33 cellular contexts compared by ENCODE assay signal in genomic region chr9:100396769-100397168, GRCh38. TPM values are rescaled to one million over a fixed set of nuclear protein-coding genes. Genes with fewer than 3 reads are reported as not detected.
DNase-seq lines count a peak whose midpoint lies in the region; ATAC-seq, FAIRE-seq and TF ChIP-seq lines count a peak whose summit lies in the region.
"Had no signal": no experiment of that assay in that cellular context is flagged by ENCODE, and none has a peak within 500 bp of the region (broad histone marks: within the 10 kb centered on the region; RNA-seq: fewer than 3 reads in every experiment).

No MANE protein-coding gene starts in this region.

- H3K4me2 ChIP-seq in HepG2 (ENCODE audit: low read depth, low read length) (no peak overlapping the region), A549 (no peak overlapping the region), IMR-90 (ENCODE audit: low read depth, low read length) (no peak overlapping the region), K562 (ENCODE audit: insufficient read depth, low read length) (no peak overlapping the region)
- H3K4me2 ChIP-seq: BLaER1; BLaER1 treated with 17β-estradiol and CSF1 and Interleukin-3, amounts not matched to agents 10 nM and 100 nM had no signal

- POLR2A ChIA-PET in HepG2 (lab: Yijun Ruan, JAX): no interaction called here
- POLR2A ChIA-PET in A549 (lab: Yijun Ruan, JAX): interaction anchor here (0.7 kb wide), 1 partner anchor 15 kb away, joined by 3 read pairs; no protein-coding TSS in a partner anchor
- POLR2A ChIA-PET in IMR-90 (lab: Charles Lee; ENCODE audit: unreplicated experiment): no interaction called here
- POLR2A ChIA-PET in K562 (lab: Yijun Ruan, JAX): no interaction called here

- H3K79me1 ChIP-seq in IMR-90 (ENCODE audit: low read depth in 1 of 2, low read length in 2 of 2): no peaks in the 10 kb centered on the region

- no peaks in the 10 kb centered on the region for H3K9me3 ChIP-seq in HepG2 (ENCODE audit: low read length)
- no peaks in the 10 kb centered on the region for H3K9me3 ChIP-seq in right lobe of liver
- H3K9me3 ChIP-seq in A549: no peaks in the 10 kb centered on the region
- H3K9me3 ChIP-seq in IMR-90 (ENCODE audit: control insufficient read depth, insufficient read depth, low read length): no peaks in the 10 kb centered on the region
- H3K9me3 ChIP-seq in K562 (replicated peaks; ENCODE audit: control insufficient read depth, insufficient read depth, low read depth, low read length): no peaks in the 10 kb centered on the region
- H3K9me3 ChIP-seq: BE2C, Caco-2 had no signal

- H3K4me1 ChIP-seq in HepG2 (ENCODE audit: insufficient read depth, low read length): no peaks in the 10 kb centered on the region
- H3K4me1 ChIP-seq in right lobe of liver: no peaks in the 10 kb centered on the region
- H3K4me1 ChIP-seq in A549: no peaks in the 10 kb centered on the region; the same call in 2 of the 3 replicates
- H3K4me1 ChIP-seq in IMR-90 (ENCODE audit: control insufficient read depth, insufficient read depth, low read length): peaks cover 5% of the 10 kb centered on the region
- peaks cover 0 to 4% of the 10 kb centered on the region in 2 experiments; a peak in 1 of 5 replicates for H3K4me1 ChIP-seq in K562 (replicated peaks in 1 of 2; ENCODE audit: control insufficient read depth in 2 of 2, insufficient read depth in 2 of 2, low read length in 2 of 2)
- H3K4me1 ChIP-seq: BE2C, BLaER1, Caco-2 had no signal

- H4K8ac ChIP-seq in IMR-90 (ENCODE audit: low read depth in 2 of 2, low read length in 2 of 2): no peak overlapping the region

- ATAC-seq in HepG2: no peak
- ATAC-seq in right lobe of liver: no peak
- no peak for ATAC-seq in A549
- ATAC-seq in IMR-90 (ENCODE audit: low read depth): no peak
- ATAC-seq in K562: no peak
- no peak for ATAC-seq in GM19463 (IDR thresholded peaks at IDR 0.05; ENCODE audit: unreplicated experiment)
- ATAC-seq: CD8-positive, alpha-beta T cell had no signal

- H3K23ac ChIP-seq in IMR-90 (ENCODE audit: low read depth, low read length): no peak overlapping the region

- TF ChIP-seq RAD21 in HepG2 (CRISPR knock-in tag; IDR thresholded peaks at IDR 0.05) (no peak), A549 (conservative IDR thresholded peaks at IDR 0.05 in 1 of 2, IDR thresholded peaks at IDR 0.05 in 1 of 2) (no peak), IMR-90 (IDR thresholded peaks at IDR 0.05; ENCODE audit: low read length) (no peak), K562 (CRISPR knock-in tag; conservative IDR thresholded peaks at IDR 0.05 in 1 of 2, IDR thresholded peaks at IDR 0.05 in 1 of 2) (no peak)

- TF ChIP-seq EP300 in HepG2 (IDR thresholded peaks at IDR 0.05; ENCODE audit: low read depth in 2 of 2, low read length in 2 of 2): no peak
- no peak for TF ChIP-seq EP300 in HepG2 (CRISPR knock-in tag; IDR thresholded peaks at IDR 0.05; ENCODE audit: borderline replicate concordance)
- no peak for TF ChIP-seq EP300 in A549 (IDR thresholded peaks at IDR 0.05)
- TF ChIP-seq EP300 in K562 (IDR thresholded peaks at IDR 0.05; ENCODE audit: low read length): no peak

- CTCF ChIA-PET in HepG2 (lab: Yijun Ruan, JAX; ENCODE audit: low intra/inter-chr PET ratio, low total read pairs) (no interaction called here), A549 (lab: Yijun Ruan, JAX) (interaction anchor here (1.0 to 1.1 kb wide), 2 partner anchors 30 to 40 kb away, joined by 3 read pairs; partner anchors contain the start of gene MSANTD3), IMR-90 (lab: Yijun Ruan, JAX) (no interaction called here), K562 (lab: Yijun Ruan, JAX; ENCODE audit: low intra/inter-chr PET ratio) (no interaction called here)

- DNase-seq in HepG2 (ENCODE audit: low spot score) (no peak), right lobe of liver (no peak), A549 (ENCODE audit: low read depth in 1 of 2, low spot score in 1 of 2) (no peak), IMR-90 (no peak), K562 (ENCODE audit: extremely low read depth in 1 of 4, low spot score in 3 of 4) (no peak), posterior vena cava (ENCODE audit: low spot score) (no peak), hypothalamus (lab: John Stamatoyannopoulos, UW) (no peak)
- DNase-seq: 8988T; ACHN; AML-193; BE2C; C1 segment of cervical spinal cord; Caco-2; Calu3; CD4-positive, alpha-beta memory T cell; CD4-positive, alpha-beta T cell; CD4-positive, CD25-positive, alpha-beta regulatory T cell; CD8-positive, alpha-beta memory T cell; CD8-positive, alpha-beta T cell; COR-L47; DMS 273 treated with DMSO at 0.1 percent for 48 hours; DMS153; DMS53; DMS79; DMS79 treated with DMSO at 0.1 percent for 48 hours; DND-41; EL had no signal

- no peak overlapping the region for H3K4ac ChIP-seq in IMR-90 (ENCODE audit: low read depth, low read length)

- no peaks in the 10 kb centered on the region for H3K36me3 ChIP-seq in HepG2 (replicated peaks in 1 of 2; ENCODE audit: control insufficient read depth in 1 of 2, insufficient read depth in 2 of 2, low read length in 2 of 2)
- no peaks in the 10 kb centered on the region for H3K36me3 ChIP-seq in right lobe of liver
- no peaks in the 10 kb centered on the region for H3K36me3 ChIP-seq in IMR-90 (ENCODE audit: control insufficient read depth, insufficient read depth, low read length)
- no peaks in the 10 kb centered on the region for H3K36me3 ChIP-seq in K562 (ENCODE audit: control insufficient read depth, insufficient read depth, low read length)
- H3K36me3 ChIP-seq: BE2C had no signal

- no peak overlapping the region for H2AK5ac ChIP-seq in IMR-90 (ENCODE audit: low read depth, low read length)

- H3K18ac ChIP-seq in IMR-90 (ENCODE audit: low read depth, low read length): no peak overlapping the region

- H3K9ac ChIP-seq in HepG2 (ENCODE audit: insufficient read depth, low read depth, low read length): no peak overlapping the region
- no peak overlapping the region for H3K9ac ChIP-seq in IMR-90 (ENCODE audit: low read depth, low read length)
- no peak overlapping the region for H3K9ac ChIP-seq in K562 (ENCODE audit: insufficient read depth in 1 of 2, low read depth in 2 of 2, low read length in 2 of 2)
- H3K9ac ChIP-seq: BLaER1; BLaER1 treated with 17β-estradiol and CSF1 and Interleukin-3, amounts not matched to agents 10 nM and 100 nM had no signal

- no peak overlapping the region for H3K4me3 ChIP-seq in HepG2 (replicated peaks in 1 of 3; ENCODE audit: insufficient read depth in 1 of 3, low read depth in 2 of 3, low read length in 3 of 3)
- no peak overlapping the region for H3K4me3 ChIP-seq in right lobe of liver
- no peak overlapping the region for H3K4me3 ChIP-seq in A549
- H3K4me3 ChIP-seq in IMR-90 (ENCODE audit: insufficient read depth, low read depth, low read length): no peak overlapping the region
- no peak overlapping the region for H3K4me3 ChIP-seq in K562
- H3K4me3 ChIP-seq: BLaER1; BLaER1 treated with 17β-estradiol and CSF1 and Interleukin-3, amounts not matched to agents 10 nM and 100 nM had no signal

- H3K9me1 ChIP-seq in IMR-90 (ENCODE audit: insufficient read depth, low read length) (no peaks in the 10 kb centered on the region), K562 (ENCODE audit: control insufficient read depth, insufficient read depth, low read length) (no peaks in the 10 kb centered on the region)

- H3K14ac ChIP-seq in IMR-90 (replicated peaks; ENCODE audit: low read depth, low read length): no peak overlapping the region

- H4K91ac ChIP-seq in IMR-90 (ENCODE audit: insufficient read depth, low read depth, low read length): no peak overlapping the region

- no peaks in the 10 kb centered on the region; a peak in 1 of 5 replicates for H3K27me3 ChIP-seq in HepG2 (ENCODE audit: control insufficient read depth in 1 of 2, insufficient read depth in 2 of 2, low read length in 2 of 2)
- H3K27me3 ChIP-seq in right lobe of liver: no peaks in the 10 kb centered on the region
- no peaks in the 10 kb centered on the region for H3K27me3 ChIP-seq in IMR-90 (ENCODE audit: control insufficient read depth, insufficient read depth, low read length)
- H3K27me3 ChIP-seq in K562 (ENCODE audit: control insufficient read depth in 2 of 2, insufficient read depth in 2 of 2, low read length in 2 of 2): no peaks in the 10 kb centered on the region
- H3K27me3 ChIP-seq: BE2C; BLaER1; BLaER1 treated with 17β-estradiol and CSF1 and Interleukin-3, amounts not matched to agents 10 nM and 100 nM had no signal

- no peak overlapping the region for H2BK15ac ChIP-seq in IMR-90 (ENCODE audit: low read depth, low read length)

- no peak for TF ChIP-seq CTCF in HepG2 (CRISPR knock-in tag; IDR thresholded peaks at IDR 0.05)
- no peak for TF ChIP-seq CTCF in right lobe of liver (IDR thresholded peaks at IDR 0.05)
- no peak for TF ChIP-seq CTCF in A549 (IDR thresholded peaks at IDR 0.05)
- TF ChIP-seq CTCF in IMR-90 (conservative IDR thresholded peaks at IDR 0.05; ENCODE audit: low read depth, low read length): no peak
- no peak for TF ChIP-seq CTCF in K562 (IDR thresholded peaks at IDR 0.05 in 2 of 3, conservative IDR thresholded peaks at IDR 0.05 in 1 of 3; ENCODE audit: insufficient read depth in 2 of 3, low read depth in 1 of 3, low read length in 3 of 3)

- H4K20me1 ChIP-seq in HepG2 (ENCODE audit: insufficient read depth, low read length): no peaks in the 10 kb centered on the region
- H4K20me1 ChIP-seq in IMR-90 (ENCODE audit: insufficient read depth, low read length): no peaks in the 10 kb centered on the region
- H4K20me1 ChIP-seq in K562 (replicated peaks; ENCODE audit: control insufficient read depth, insufficient read depth, low read length): no peaks in the 10 kb centered on the region
- H4K20me1 ChIP-seq: BLaER1; BLaER1 treated with 17β-estradiol and CSF1 and Interleukin-3, amounts not matched to agents 10 nM and 100 nM had no signal

- dilution Hi-C loops in IMR-90 (cut with HindIII; ENCODE audit: low sequenced_read_pairs, unreplicated experiment): no loop called here

- no peak overlapping the region for H2BK120ac ChIP-seq in IMR-90 (ENCODE audit: low read depth, low read length)

- in situ Hi-C loops in HepG2 (cut with HindIII; ENCODE audit: extremely low pct_ligation_motif_present, low pct_unique_long_range_greater_than_20kb) (no loop called here), IMR-90 (cut with MboI; ENCODE audit: low sequenced_read_pairs) (no loop called here), K562 (cut with MboI) (no loop called here)

- no peak overlapping the region for H2AK9ac ChIP-seq in IMR-90 (replicated peaks; ENCODE audit: low read depth, low read length, poor library complexity)

- WGBS in HepG2 (ENCODE audit: low lambda C conversion rate): 88% methylated on average over 9 of the region's 9 CpGs
- 96% methylated on average over 9 of the region's 9 CpGs for WGBS in right lobe of liver (ENCODE audit: insufficient coverage, low coverage, low lambda C conversion rate, missing lambda C conversion rate)
- 92% methylated on average over 9 of the region's 9 CpGs for WGBS in A549 (ENCODE audit: missing lambda C conversion rate)
- no CpG with 5 or more reads among the region's 9 CpGs for WGBS in IMR-90 (ENCODE audit: extremely low coverage in 2 of 2, insufficient read length in 1 of 2), 2 experiments
- 90% methylated on average over 9 of the region's 9 CpGs for WGBS in K562 (ENCODE audit: insufficient coverage, low coverage, missing lambda C conversion rate)

- FAIRE-seq in HepG2 (lab: Jason Lieb, UNC) (no peak), A549 (lab: Jason Lieb, UNC) (no peak), K562 (lab: Jason Lieb, UNC) (no peak)
- FAIRE-seq: D721Med had no signal

- no peak overlapping the region for H2BK20ac ChIP-seq in IMR-90 (ENCODE audit: low read depth, low read length)

- TF ChIP-seq POLR2A in HepG2 (IDR thresholded peaks at IDR 0.05; ENCODE audit: insufficient read depth in 1 of 2, low read depth in 2 of 2, low read length in 2 of 2) (no peak), right lobe of liver (IDR thresholded peaks at IDR 0.05) (no peak), A549 (IDR thresholded peaks at IDR 0.05; ENCODE audit: low read length) (no peak), IMR-90 (IDR thresholded peaks at IDR 0.05; ENCODE audit: low read depth, low read length) (no peak), K562 (conservative IDR thresholded peaks at IDR 0.05) (no peak)

- no peak overlapping the region for H3K27ac ChIP-seq in HepG2 (ENCODE audit: extremely low read length, insufficient read depth, low read length)
- no peak overlapping the region for H3K27ac ChIP-seq in right lobe of liver
- H3K27ac ChIP-seq in A549: no peak overlapping the region
- H3K27ac ChIP-seq in IMR-90 (ENCODE audit: insufficient read depth, low read length): no peak overlapping the region
- H3K27ac ChIP-seq in K562 (ENCODE audit: extremely low read depth, low read depth, low read length): no peak overlapping the region
- H3K27ac ChIP-seq: 22Rv1; BLaER1; BLaER1 treated with 17β-estradiol and CSF1 and Interleukin-3, amounts not matched to agents 10 nM and 100 nM; C4-2B had no signal

- intact Hi-C loops in HepG2 (cut with micrococcal nuclease; ENCODE audit: unreplicated experiment) (no loop called here), right lobe of liver (cut with DNase I) (no loop called here), IMR-90 (cut with micrococcal nuclease) (no loop called here), K562 (cut with micrococcal nuclease) (no loop called here), posterior vena cava (cut with DNase I) (no loop called here)

- no peak overlapping the region for H3K56ac ChIP-seq in IMR-90 (ENCODE audit: extremely low read depth, insufficient read depth, low read length)

- BruUV-seq in HepG2 (replicated peaks; lab: Mats Ljungman, UMichigan) (no TSS peak), IMR-90 (replicated peaks; lab: Mats Ljungman, UMichigan) (no TSS peak), K562 (replicated peaks; lab: Mats Ljungman, UMichigan) (no TSS peak)

- H2AFZ ChIP-seq in HepG2 (ENCODE audit: low read length): no peak overlapping the region
- no peak overlapping the region for H2AFZ ChIP-seq in IMR-90 (replicated peaks; ENCODE audit: low read length, poor library complexity)
- peak overlapping the region; percentile 33; the same call in 1 of the 2 replicates for H2AFZ ChIP-seq in K562 (ENCODE audit: low read depth, low read length)

- H2BK5ac ChIP-seq in IMR-90 (ENCODE audit: low read depth, low read length, poor library complexity, severe bottlenecking): no peak overlapping the region

- H3K79me2 ChIP-seq in HepG2 (ENCODE audit: insufficient read depth, low read length) (no peaks in the 10 kb centered on the region), K562 (ENCODE audit: control insufficient read depth, insufficient read depth, low read length) (no peaks in the 10 kb centered on the region)

- H4K5ac ChIP-seq in IMR-90 (ENCODE audit: low read depth, low read length): no peak overlapping the region

RNA-seq across cellular contexts. Expression of gene MSANTD3, which starts 30.2 kb away (rescaled TPM):
- 19.2 and 19.8 TPM in 2 replicates for total RNA-seq in HepG2 (2016; rRNA removed; fragmentation: Illumina TruSeq; extraction: Trizol)
- 46.9 and 48.3 TPM in 2 replicates for total RNA-seq in HepG2 (2016; cell fraction: cytosol; rRNA removed; fragmentation: Illumina TruSeq; extraction: Trizol; ENCODE audit: low read depth)
- 14.8 and 19.7 TPM in 2 replicates for total RNA-seq in HepG2 (2016; cell fraction: insoluble cytoplasmic fraction; rRNA removed; fragmentation: Illumina TruSeq; extraction: Trizol)
- total RNA-seq in HepG2 (2016; cell fraction: membrane; rRNA removed; fragmentation: Illumina TruSeq; extraction: Trizol): 57.6 and 63.8 TPM in 2 replicates
- 11.9 and 14.4 TPM in 2 replicates for total RNA-seq in HepG2 (2016; cell fraction: nucleus; rRNA removed; fragmentation: Illumina TruSeq; extraction: Trizol)
- 10.1 and 11.3 TPM in 2 replicates for polyA plus RNA-seq in HepG2 (2011; rRNA removed)
- 10.6 and 13.0 TPM in 2 replicates for polyA plus RNA-seq in HepG2 (2011; cell fraction: cytosol; rRNA removed)
- polyA plus RNA-seq in HepG2 (2011; cell fraction: nucleus; rRNA removed): 6.4 and 6.5 TPM in 2 replicates
- polyA plus RNA-seq in HepG2 (2012): 10.6 and 12.3 TPM in 2 replicates
- 72.4 and 72.7 TPM in 2 replicates for polyA plus RNA-seq in HepG2 (2016; cell fraction: cytosol; fragmentation: Illumina TruSeq; extraction: Trizol; ENCODE audit: low read depth)
- polyA plus RNA-seq in HepG2 (2016; cell fraction: insoluble cytoplasmic fraction; fragmentation: Illumina TruSeq; extraction: Trizol; ENCODE audit: low read depth): 20.1 and 23.8 TPM in 2 replicates
- polyA plus RNA-seq in HepG2 (2016; cell fraction: membrane; fragmentation: Illumina TruSeq; extraction: Trizol; ENCODE audit: low read depth): 67.8 and 75.8 TPM in 2 replicates
- 20.9 and 21.6 TPM in 2 replicates for polyA plus RNA-seq in HepG2 (2016; cell fraction: nucleus; fragmentation: Illumina TruSeq; extraction: Trizol; ENCODE audit: insufficient read depth, low read depth)
- polyA minus RNA-seq in HepG2 (2011; rRNA and poly(A)+ RNA removed; ENCODE audit: low replicate concordance): 2.8 and 10.7 TPM in 2 replicates
- 9.2 and 9.4 TPM in 2 replicates for polyA minus RNA-seq in HepG2 (2011; cell fraction: cytosol; rRNA and poly(A)+ RNA removed)
- 15.0 and 15.5 TPM in 2 replicates for polyA minus RNA-seq in HepG2 (2011; cell fraction: nucleus; rRNA and poly(A)+ RNA removed)
- 10 to 100 TPM in 3 of 6 experiments, 1 to 10 TPM in 3; 6.7 to 26.9 (median 15.9) TPM for total RNA-seq in right lobe of liver
- polyA plus RNA-seq in A549 (2011; rRNA removed): 48.3 and 66.7 TPM in 2 replicates
- 46.7 and 47.7 TPM in 2 replicates for polyA plus RNA-seq in A549 (2012; cell fraction: cytosol; rRNA removed)
- 20.2 and 27.2 TPM in 2 replicates for polyA plus RNA-seq in A549 (2012; cell fraction: nucleus; rRNA removed)
- 43.5 to 50.1 TPM (median 43.8 TPM) in 3 replicates for polyA plus RNA-seq in A549 (2017; fragmentation: RNase III; extraction: RNeasy Plus Mini Kit Qiagen cat#74134 plus additional on column Dnase treatment)
- 28.4 and 32.2 TPM in 2 replicates for polyA minus RNA-seq in A549 (2011; rRNA and poly(A)+ RNA removed)
- total RNA-seq in IMR-90 (2012; rRNA removed): 55.9 and 71.1 TPM in 2 replicates
- 45.3 and 45.5 TPM in 2 replicates for polyA plus RNA-seq in IMR-90 (2012; rRNA removed)
- polyA plus RNA-seq in IMR-90 (2012; cell fraction: cytosol; rRNA removed): 34.1 and 68.2 TPM in 2 replicates
- polyA plus RNA-seq in IMR-90 (2012; cell fraction: nucleus; rRNA removed; ENCODE audit: low replicate concordance): 13.4 and 55.4 TPM in 2 replicates
- total RNA-seq in K562 (2011; cell fraction: chromatin; rRNA removed; ENCODE audit: low replicate concordance): 13.3 and 20.3 TPM in 2 replicates
- total RNA-seq in K562 (2011; cell fraction: nucleolus; rRNA removed): 6.3 and 7.0 TPM in 2 replicates
- total RNA-seq in K562 (2011; cell fraction: nucleoplasm; rRNA removed): 14.1 and 20.8 TPM in 2 replicates
- 25.8 and 28.7 TPM in 2 replicates for total RNA-seq in K562 (2014; rRNA removed)
- 22.0 and 24.3 TPM in 2 replicates for total RNA-seq in K562 (2014; rRNA removed; fragmentation: Illumina TruSeq; extraction: Trizol)
- total RNA-seq in K562 (2015; rRNA removed; fragmentation: Illumina TruSeq; extraction: Trizol): 24.0 and 24.6 TPM in 2 replicates
- 22.1 and 22.3 TPM in 2 replicates for total RNA-seq in K562 (2021)
- 12.4 and 16.0 TPM in 2 replicates for polyA plus RNA-seq in K562 (2011; rRNA removed)
- 8.6 and 9.9 TPM in 2 replicates for polyA plus RNA-seq in K562 (2011; cell fraction: cytosol; rRNA removed)
- polyA plus RNA-seq in K562 (2011; cell fraction: nucleus; rRNA removed): 8.3 and 8.9 TPM in 2 replicates
- 15.4 and 16.9 TPM in 2 replicates for polyA plus RNA-seq in K562 (2012)
- 20.6 and 26.6 TPM in 2 replicates for polyA plus RNA-seq in K562 (2014; fragmentation: Illumina TruSeq; extraction: Trizol)
- polyA plus RNA-seq in K562 (2014; fragmentation: Nextera tagmentation; extraction: Ambion mirVana): 1 to 10 TPM; 9.4 to 9.6 TPM
- 22.8 and 27.3 TPM in 2 replicates for polyA plus RNA-seq in K562 (2014; rRNA removed)
- polyA minus RNA-seq in K562 (2011; rRNA and poly(A)+ RNA removed): 16.3 TPM in 2 replicates
- polyA minus RNA-seq in K562 (2011; cell fraction: cytosol; rRNA and poly(A)+ RNA removed): 5.7 and 10.7 TPM in 2 replicates
- 3.8 and 5.8 TPM in 2 replicates for polyA minus RNA-seq in K562 (2011; cell fraction: nucleus; rRNA and poly(A)+ RNA removed)
- total RNA-seq in posterior vena cava: 10 to 100 TPM; 26.4 to 59.4 TPM

RNA-seq across cellular contexts. Expression of gene TEX10, which starts 44.0 kb away (rescaled TPM):
- total RNA-seq in HepG2 (2016; rRNA removed; fragmentation: Illumina TruSeq; extraction: Trizol) (38.7 and 50.2 TPM in 2 replicates), right lobe of liver (1 to 10 TPM; 2.5 to 6.4 (median 5.0) TPM), IMR-90 (2012; rRNA removed) (43.9 and 53.3 TPM in 2 replicates), K562 (2014; rRNA removed) (39.8 and 42.0 TPM in 2 replicates), K562 (2014; rRNA removed; fragmentation: Illumina TruSeq; extraction: Trizol) (50.1 and 58.1 TPM in 2 replicates), K562 (2015; rRNA removed; fragmentation: Illumina TruSeq; extraction: Trizol) (47.1 and 49.2 TPM in 2 replicates), K562 (2021) (43.1 and 44.6 TPM in 2 replicates), posterior vena cava (10 to 100 TPM in 1 of 2 donors, 1 to 10 TPM in 1; 9.9 to 11.2 TPM)
- 14.0 and 19.4 TPM in 2 replicates for total RNA-seq in HepG2 (2016; cell fraction: cytosol; rRNA removed; fragmentation: Illumina TruSeq; extraction: Trizol; ENCODE audit: low read depth)
- 38.8 and 49.0 TPM in 2 replicates for total RNA-seq in HepG2 (2016; cell fraction: insoluble cytoplasmic fraction; rRNA removed; fragmentation: Illumina TruSeq; extraction: Trizol)
- total RNA-seq in HepG2 (2016; cell fraction: membrane; rRNA removed; fragmentation: Illumina TruSeq; extraction: Trizol): 23.9 and 33.2 TPM in 2 replicates
- 39.3 and 43.5 TPM in 2 replicates for total RNA-seq in HepG2 (2016; cell fraction: nucleus; rRNA removed; fragmentation: Illumina TruSeq; extraction: Trizol)
- polyA plus RNA-seq in HepG2 (2011; rRNA removed) (13.5 and 18.1 TPM in 2 replicates), A549 (2011; rRNA removed) (31.2 and 37.0 TPM in 2 replicates), A549 (2017; fragmentation: RNase III; extraction: RNeasy Plus Mini Kit Qiagen cat#74134 plus additional on column Dnase treatment) (22.1 to 25.1 TPM (median 24.1 TPM) in 3 replicates), IMR-90 (2012; rRNA removed) (14.5 and 16.2 TPM in 2 replicates), K562 (2011; rRNA removed) (42.2 and 57.9 TPM in 2 replicates), K562 (2014; fragmentation: Illumina TruSeq; extraction: Trizol) (43.9 and 47.9 TPM in 2 replicates), K562 (2014; fragmentation: Nextera tagmentation; extraction: Ambion mirVana) (10 to 100 TPM; 27.8 to 60.0 TPM), K562 (2014; rRNA removed) (32.9 and 38.9 TPM in 2 replicates)
- 8.0 and 11.3 TPM in 2 replicates for polyA plus RNA-seq in HepG2 (2011; cell fraction: cytosol; rRNA removed)
- polyA plus RNA-seq in HepG2 (2011; cell fraction: nucleus; rRNA removed): 14.7 and 17.6 TPM in 2 replicates
- polyA plus RNA-seq in HepG2 (2012): 13.9 and 16.3 TPM in 2 replicates
- 1.5 and 1.8 TPM in 2 replicates for polyA plus RNA-seq in HepG2 (2016; cell fraction: cytosol; fragmentation: Illumina TruSeq; extraction: Trizol; ENCODE audit: low read depth)
- polyA plus RNA-seq in HepG2 (2016; cell fraction: insoluble cytoplasmic fraction; fragmentation: Illumina TruSeq; extraction: Trizol; ENCODE audit: low read depth): 28.6 and 28.7 TPM in 2 replicates
- polyA plus RNA-seq in HepG2 (2016; cell fraction: membrane; fragmentation: Illumina TruSeq; extraction: Trizol; ENCODE audit: low read depth): 2.3 and 3.2 TPM in 2 replicates
- 28.1 and 32.8 TPM in 2 replicates for polyA plus RNA-seq in HepG2 (2016; cell fraction: nucleus; fragmentation: Illumina TruSeq; extraction: Trizol; ENCODE audit: insufficient read depth, low read depth)
- 14.4 and 24.2 TPM in 2 replicates for polyA minus RNA-seq in HepG2 (2011; rRNA and poly(A)+ RNA removed; ENCODE audit: low replicate concordance)
- polyA minus RNA-seq in HepG2 (2011; cell fraction: cytosol; rRNA and poly(A)+ RNA removed): 12.3 and 12.7 TPM in 2 replicates
- 70.5 and 70.8 TPM in 2 replicates for polyA minus RNA-seq in HepG2 (2011; cell fraction: nucleus; rRNA and poly(A)+ RNA removed)
- 10.5 and 11.3 TPM in 2 replicates for polyA plus RNA-seq in A549 (2012; cell fraction: cytosol; rRNA removed)
- polyA plus RNA-seq in A549 (2012; cell fraction: nucleus; rRNA removed): 11.7 and 17.2 TPM in 2 replicates
- 19.6 and 20.0 TPM in 2 replicates for polyA minus RNA-seq in A549 (2011; rRNA and poly(A)+ RNA removed)
- 3.5 and 6.1 TPM in 2 replicates for polyA plus RNA-seq in IMR-90 (2012; cell fraction: cytosol; rRNA removed)
- polyA plus RNA-seq in IMR-90 (2012; cell fraction: nucleus; rRNA removed; ENCODE audit: low replicate concordance): 5.7 and 23.7 TPM in 2 replicates
- total RNA-seq in K562 (2011; cell fraction: chromatin; rRNA removed; ENCODE audit: low replicate concordance): 43.4 and 116 TPM in 2 replicates
- total RNA-seq in K562 (2011; cell fraction: nucleolus; rRNA removed): 20.5 and 26.8 TPM in 2 replicates
- 44.4 and 51.5 TPM in 2 replicates for total RNA-seq in K562 (2011; cell fraction: nucleoplasm; rRNA removed)
- 17.5 and 26.6 TPM in 2 replicates for polyA plus RNA-seq in K562 (2011; cell fraction: cytosol; rRNA removed)
- 32.0 and 41.7 TPM in 2 replicates for polyA plus RNA-seq in K562 (2011; cell fraction: nucleus; rRNA removed)
- polyA plus RNA-seq in K562 (2012): 27.1 and 27.9 TPM in 2 replicates
- 93.3 and 99.5 TPM in 2 replicates for polyA minus RNA-seq in K562 (2011; rRNA and poly(A)+ RNA removed)
- 17.8 and 27.5 TPM in 2 replicates for polyA minus RNA-seq in K562 (2011; cell fraction: cytosol; rRNA and poly(A)+ RNA removed)
- polyA minus RNA-seq in K562 (2011; cell fraction: nucleus; rRNA and poly(A)+ RNA removed): 40.7 and 59.4 TPM in 2 replicates

Comparison
In these comparisons a context has a peak if more than half of its experiments do, and no peak if none do; other contexts are left out.
1. Of the 241 proteins assayed by ChIP-seq in both HepG2 and K562: peak only in HepG2: MAFF; only in K562: none; in both: MAFK; in neither: 239.